In genomic region chr5:66408561-66408960, GRCh38 we compare ENCODE assay signal across 40 cellular contexts.
"Had no signal": no experiment of that assay in that cellular context is flagged by ENCODE, and none has a peak within 500 bp of the region (broad histone marks: within the 10 kb centered on the region; RNA-seq: fewer than 3 reads in every experiment).

No MANE protein-coding gene starts in this region.

- H3K27ac ChIP-seq: adrenal gland, ascending aorta, body of pancreas, brain microvascular endothelial cell, breast epithelium, cardiac muscle cell had no signal

- H3K36me3 ChIP-seq: adrenal gland, ascending aorta, brain microvascular endothelial cell, breast epithelium, cardiac muscle cell had no signal

- H3K27me3 Mint-ChIP-seq: activated naive CD8-positive, alpha-beta T cell treated with anti-CD3 and anti-CD28 coated beads, Interleukin-2, amount 10 ng/mL, durations not matched to agents 7 days and 5 days had no signal

- ATAC-seq: activated naive CD4-positive, alpha-beta T cell treated with anti-CD3 and anti-CD28 coated beads, Interleukin-2, amount 50 U/mL, for 72 hours; activated naive CD8-positive, alpha-beta T cell treated with anti-CD3 and anti-CD28 coated beads, Interleukin-2, amount 50 U/mL, for 24 hours; activated T-cell treated with anti-CD3 and anti-CD28 coated beads, Interleukin-2, amount 50 U/mL, for 4 hours; activated T-cell treated with anti-CD3 and anti-CD28 coated beads, Interleukin-2, amount 50 U/mL, for 72 hours; activated T-helper 17 cell treated with anti-CD3 and anti-CD28 coated beads, Interleukin-2, amount 50 U/mL, for 72 hours; body of pancreas had no signal

- H3K36me3 Mint-ChIP-seq: activated naive CD4-positive, alpha-beta T cell treated with anti-CD3 and anti-CD28 coated beads, Interleukin-2, amount 10 ng/mL, durations not matched to agents 7 days and 5 days; activated naive CD4-positive, alpha-beta T cell treated with anti-CD3 and anti-CD28 coated beads, Interleukin-2, amount 50 U/mL, for 24 hours; activated naive CD4-positive, alpha-beta T cell treated with anti-CD3 and anti-CD28 coated beads, Interleukin-2, amount 50 U/mL, for 72 hours; activated naive CD8-positive, alpha-beta T cell; activated naive CD8-positive, alpha-beta T cell treated with anti-CD3 and anti-CD28 coated beads for 36 hours; activated naive CD8-positive, alpha-beta T cell treated with anti-CD3 and anti-CD28 coated beads, Interleukin-2, amount 10 ng/mL, durations not matched to agents 7 days and 5 days; brain had no signal

- H3K4me3 Mint-ChIP-seq: activated naive CD4-positive, alpha-beta T cell treated with anti-CD3 and anti-CD28 coated beads for 36 hours; activated naive CD4-positive, alpha-beta T cell treated with anti-CD3 and anti-CD28 coated beads, Interleukin-2, amount 10 ng/mL, durations not matched to agents 7 days and 5 days; activated naive CD4-positive, alpha-beta T cell treated with anti-CD3 and anti-CD28 coated beads, Interleukin-2, amount 50 U/mL, for 24 hours; activated naive CD8-positive, alpha-beta T cell; activated naive CD8-positive, alpha-beta T cell treated with anti-CD3 and anti-CD28 coated beads for 36 hours; activated naive CD8-positive, alpha-beta T cell treated with anti-CD3 and anti-CD28 coated beads, Interleukin-2, amount 10 ng/mL, durations not matched to agents 7 days and 5 days; activated naive CD8-positive, alpha-beta T cell treated with anti-CD3 and anti-CD28 coated beads, Interleukin-2, amount 50 U/mL, for 24 hours; activated T-cell treated with anti-CD3 and anti-CD28 coated beads, Interleukin-2, amount 50 U/mL, for 24 hours; activated T-cell treated with anti-CD3 and anti-CD28 coated beads, Interleukin-2, amount 50 U/mL, for 4 hours; activated T-cell treated with anti-CD3 and anti-CD28 coated beads, Interleukin-2, amount 50 U/mL, for 72 hours; activated T-helper 1 cell treated with anti-CD3 and anti-CD28 coated beads, Interleukin-12 subunit alpha, Interleukin-12 subunit beta, Interleukin-2, Interleukin-4 antibody, amounts not matched to agents 30 ng/mL and 10 ng/mL and 1 ng/mL, durations not matched to agents 14 hours and 24 hours and 36 hours; activated T-helper 17 cell treated with anti-CD3 and anti-CD28 coated beads, Interleukin-2, amount 50 U/mL, for 72 hours; brain; central memory CD8-positive, alpha-beta T cell had no signal

- H3K4me1 Mint-ChIP-seq: activated naive CD4-positive, alpha-beta T cell treated with anti-CD3 and anti-CD28 coated beads, Interleukin-2, amount 10 ng/mL, durations not matched to agents 7 days and 5 days; activated naive CD4-positive, alpha-beta T cell treated with anti-CD3 and anti-CD28 coated beads, Interleukin-2, amount 50 U/mL, for 24 hours; activated naive CD8-positive, alpha-beta T cell treated with anti-CD3 and anti-CD28 coated beads for 36 hours; activated naive CD8-positive, alpha-beta T cell treated with anti-CD3 and anti-CD28 coated beads, Interleukin-2, amount 10 ng/mL, durations not matched to agents 7 days and 5 days; activated naive CD8-positive, alpha-beta T cell treated with anti-CD3 and anti-CD28 coated beads, Interleukin-2, amount 50 U/mL, for 24 hours; activated T-helper 17 cell treated with anti-CD3 and anti-CD28 coated beads, Interleukin-2, amount 50 U/mL, for 72 hours; central memory CD8-positive, alpha-beta T cell had no signal

- H3K27ac Mint-ChIP-seq: activated naive CD4-positive, alpha-beta T cell treated with anti-CD3 and anti-CD28 coated beads for 36 hours; activated naive CD4-positive, alpha-beta T cell treated with anti-CD3 and anti-CD28 coated beads, Interleukin-2, amount 10 ng/mL, durations not matched to agents 7 days and 5 days; activated naive CD4-positive, alpha-beta T cell treated with anti-CD3 and anti-CD28 coated beads, Interleukin-2, amount 50 U/mL, for 24 hours; activated naive CD4-positive, alpha-beta T cell treated with anti-CD3 and anti-CD28 coated beads, Interleukin-2, amount 50 U/mL, for 72 hours; activated naive CD8-positive, alpha-beta T cell; activated naive CD8-positive, alpha-beta T cell treated with anti-CD3 and anti-CD28 coated beads for 36 hours; activated naive CD8-positive, alpha-beta T cell treated with anti-CD3 and anti-CD28 coated beads, Interleukin-2, amount 10 ng/mL, durations not matched to agents 7 days and 5 days; activated naive CD8-positive, alpha-beta T cell treated with anti-CD3 and anti-CD28 coated beads, Interleukin-2, amount 50 U/mL, for 24 hours; activated T-cell treated with anti-CD3 and anti-CD28 coated beads, Interleukin-2, amount 50 U/mL, for 24 hours; activated T-cell treated with anti-CD3 and anti-CD28 coated beads, Interleukin-2, amount 50 U/mL, for 72 hours; activated T-helper 1 cell treated with anti-CD3 and anti-CD28 coated beads, Interleukin-12 subunit alpha, Interleukin-12 subunit beta, Interleukin-2, Interleukin-4 antibody, amounts not matched to agents 30 ng/mL and 10 ng/mL and 1 ng/mL, durations not matched to agents 14 hours and 24 hours and 36 hours; activated T-helper 17 cell treated with anti-CD3 and anti-CD28 coated beads, Interleukin-2, amount 50 U/mL, for 72 hours; activated T-helper 2 cell treated with anti-CD3 and anti-CD28 coated beads, Interferon-gamma antibody, Interleukin-2, Interleukin-4, amounts not matched to agents 10 μg/mL and 5 μg/mL and 100 μg/mL, durations not matched to agents 14 hours and 24 hours and 36 hours had no signal

- H3K4me1 ChIP-seq: adrenal gland, ascending aorta, breast epithelium had no signal

- DNase-seq: activated effector memory CD4-positive, alpha-beta T cell treated with anti-CD3 and anti-CD28 coated beads, Interleukin-2, amount 50 U/mL, for 16 hours; activated effector memory CD4-positive, alpha-beta T cell treated with Interleukin-2 at 50 U/mL for 16 hours; activated gamma-delta T cell; activated gamma-delta T cell treated with Interleukin-2 at 50 U/mL for 16 hours; activated naive CD4-positive, alpha-beta T cell; activated naive CD4-positive, alpha-beta T cell treated with anti-CD3 and anti-CD28 coated beads for 36 hours; activated naive CD4-positive, alpha-beta T cell treated with anti-CD3 and anti-CD28 coated beads, Interleukin-2, amount 10 ng/mL, durations not matched to agents 7 days and 5 days; activated naive CD4-positive, alpha-beta T cell treated with anti-CD3 and anti-CD28 coated beads, Interleukin-2, amount 50 U/mL, for 16 hours; activated naive CD4-positive, alpha-beta T cell treated with Interleukin-2 at 50 U/mL for 16 hours; activated naive CD8-positive, alpha-beta T cell treated with anti-CD3 and anti-CD28 coated beads for 36 hours; activated naive CD8-positive, alpha-beta T cell treated with anti-CD3 and anti-CD28 coated beads, Interleukin-2, amount 10 ng/mL, durations not matched to agents 7 days and 5 days; activated naive CD8-positive, alpha-beta T cell treated with anti-CD3 and anti-CD28 coated beads, Interleukin-2, amount 50 U/mL, for 24 hours; activated T-cell treated with anti-CD3 and anti-CD28 coated beads, Interleukin-2, amount 50 U/mL, for 1 hour; activated T-cell treated with anti-CD3 and anti-CD28 coated beads, Interleukin-2, amount 50 U/mL, for 24 hours; activated T-cell treated with anti-CD3 and anti-CD28 coated beads, Interleukin-2, amount 50 U/mL, for 4 hours; activated T-cell treated with anti-CD3 and anti-CD28 coated beads, Interleukin-2, amount 50 U/mL, for 48 hours; activated T-cell treated with anti-CD3 and anti-CD28 coated beads, Interleukin-2, amount 50 U/mL, for 72 hours; adrenal gland; amniotic stem cell; amygdala; anterior cingulate cortex; aorta; body of pancreas; brain microvascular endothelial cell; caudate nucleus; central memory CD4-positive, alpha-beta T cell; cerebellar nuclear complex had no signal

- H3K9me3 ChIP-seq: adrenal gland, ascending aorta, body of pancreas had no signal

- FAIRE-seq: astrocyte, bronchial epithelial cell had no signal

- H3K4me3 ChIP-seq: adrenal gland, ascending aorta, body of pancreas, breast epithelium, cardiac muscle cell had no signal

- H3K9me3 Mint-ChIP-seq: activated naive CD4-positive, alpha-beta T cell treated with anti-CD3 and anti-CD28 coated beads for 36 hours; activated naive CD4-positive, alpha-beta T cell treated with anti-CD3 and anti-CD28 coated beads, Interleukin-2, amount 10 ng/mL, durations not matched to agents 7 days and 5 days; activated naive CD4-positive, alpha-beta T cell treated with anti-CD3 and anti-CD28 coated beads, Interleukin-2, amount 50 U/mL, for 24 hours; activated naive CD8-positive, alpha-beta T cell treated with anti-CD3 and anti-CD28 coated beads, Interleukin-2, amount 50 U/mL, for 24 hours; activated T-cell treated with anti-CD3 and anti-CD28 coated beads, Interleukin-2, amount 50 U/mL, for 24 hours; activated T-cell treated with anti-CD3 and anti-CD28 coated beads, Interleukin-2, amount 50 U/mL, for 4 hours; activated T-helper 1 cell treated with anti-CD3 and anti-CD28 coated beads, Interleukin-12 subunit alpha, Interleukin-12 subunit beta, Interleukin-2, Interleukin-4 antibody, amounts not matched to agents 30 ng/mL and 10 ng/mL and 1 ng/mL, durations not matched to agents 14 hours and 24 hours and 36 hours; activated T-helper 2 cell treated with anti-CD3 and anti-CD28 coated beads, Interferon-gamma antibody, Interleukin-2, Interleukin-4, amounts not matched to agents 10 μg/mL and 5 μg/mL and 100 μg/mL, durations not matched to agents 14 hours and 24 hours and 36 hours had no signal

- H3K27me3 ChIP-seq: ascending aorta, body of pancreas, brain microvascular endothelial cell, breast epithelium, cardiac muscle cell had no signal
